8 cellular contexts compared by ENCODE assay signal in the genomic region with DNA sequence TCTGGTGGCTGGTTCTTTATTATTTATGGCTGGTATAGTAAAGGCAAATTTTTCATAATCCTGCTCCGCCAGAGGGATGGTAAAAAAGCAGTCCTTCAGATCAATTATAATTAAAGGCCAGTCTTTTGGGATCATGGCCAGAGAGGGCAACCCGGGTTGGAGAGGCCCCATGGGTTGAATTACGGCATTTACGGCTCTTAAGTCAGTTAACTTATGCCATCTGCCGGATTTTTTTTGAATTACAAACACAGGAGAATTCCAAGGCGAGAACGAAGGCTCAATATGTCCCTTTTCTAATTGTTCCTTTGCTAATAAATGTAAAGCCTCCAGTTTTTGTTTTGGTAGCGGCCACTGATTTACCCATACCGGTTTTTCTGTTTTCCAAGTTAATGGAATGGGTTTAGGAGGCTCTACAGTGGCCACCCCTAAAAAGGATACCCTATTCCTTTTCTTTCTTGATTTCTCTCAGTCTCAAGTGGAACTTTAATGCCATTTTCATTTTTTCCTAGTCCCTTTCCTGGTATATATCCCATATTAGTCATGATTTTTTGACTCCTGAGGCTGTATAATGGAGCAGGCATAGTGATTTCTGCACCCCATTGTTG. TPM values are rescaled to one million over a fixed set of nuclear protein-coding genes. Genes with fewer than 3 reads are reported as not detected.
DNase-seq lines count a peak whose midpoint lies in the region; ATAC-seq, FAIRE-seq and TF ChIP-seq lines count a peak whose summit lies in the region.
"Not testable (repeated sequence)": the region's sequence is repeated elsewhere in the genome, so short reads cannot be mapped to it uniquely, and the experiment has no call there.
"Had no signal": no experiment of that assay in that cellular context is flagged by ENCODE, and none has a peak within 500 bp of the region (broad histone marks: within the 10 kb centered on the region; RNA-seq: fewer than 3 reads in every experiment).

No MANE protein-coding gene starts in this region.

- H3K36me3 ChIP-seq in MM.1S (replicated peaks; ENCODE audit: insufficient read depth, low read length); heart left ventricle; neuronal stem cell (replicated peaks in 1 of 2; ENCODE audit: control insufficient read depth in 2 of 2, insufficient read depth in 2 of 2, low read length in 2 of 2): not testable (repeated sequence)

- H3K27me3 ChIP-seq in MM.1S (replicated peaks; ENCODE audit: insufficient read depth, low read length); heart left ventricle; neuronal stem cell (ENCODE audit: control insufficient read depth in 3 of 3, insufficient read depth in 3 of 3, low read depth in 1 of 3, low read length in 3 of 3): not testable (repeated sequence)

- H2BK12ac ChIP-seq in neuronal stem cell (ENCODE audit: low read length) = not testable (repeated sequence)

- H3K4me1 ChIP-seq in MM.1S (ENCODE audit: low read length); neuronal stem cell (ENCODE audit: control insufficient read depth in 2 of 2, insufficient read depth in 1 of 2, low read depth in 1 of 2, low read length in 2 of 2): not testable (repeated sequence)
- H3K4me1 ChIP-seq in heart left ventricle = peaks cover 0 to 12% (median 4%) of the 10 kb centered on the region in 12 donors

- H3K9me2 ChIP-seq in MM.1S (replicated peaks; ENCODE audit: insufficient read depth, low read length) = not testable (repeated sequence)

- not testable (repeated sequence) for H3K23ac ChIP-seq in neuronal stem cell (ENCODE audit: low read depth, low read length, poor library complexity)

- H3K9ac ChIP-seq in MM.1S (ENCODE audit: low read length); neuronal stem cell (ENCODE audit: low read depth, low read length, poor library complexity): not testable (repeated sequence)

- peak; percentile 25 for FAIRE-seq in TTC549 (lab: Jason Lieb, UNC)

- intact Hi-C loops in heart left ventricle (cut with DNase I) = loop anchor here (2.0 to 10.0 kb wide), 6 partner anchors 36 to 584 kb away; partner anchors contain the start of genes ASRGL1 (in 1 of the 10), FEN1 (in 1 of the 10) and TMEM258 (in 1 of the 10)

- not testable (repeated sequence) for H2BK5ac ChIP-seq in neuronal stem cell (ENCODE audit: low read length)

- not testable (repeated sequence) for H2AFZ ChIP-seq in MM.1S (ENCODE audit: low read length); neuronal stem cell (ENCODE audit: low read length)

- H3K14ac ChIP-seq in neuronal stem cell (ENCODE audit: low read length) = not testable (repeated sequence)

- ATAC-seq in heart left ventricle = not testable (repeated sequence)

- not testable (repeated sequence) for H4K20me1 ChIP-seq in MM.1S (ENCODE audit: insufficient read depth, low read length)

- DNase-seq in EH (ENCODE audit: low read depth) (peak; percentile 62), MM.1S (peak; percentile 71), NCI-H748 (lab: John Stamatoyannopoulos, UW; ENCODE audit: unreplicated experiment) (peak; percentile 74), cerebellar cortex (ENCODE audit: low spot score) (peak; percentile 78), neuronal stem cell (ENCODE audit: low spot score) (peak; percentile 48)
- not testable (repeated sequence) for DNase-seq in heart left ventricle

- H3K4ac ChIP-seq in neuronal stem cell (ENCODE audit: low read length) = not testable (repeated sequence)

- H2AK5ac ChIP-seq in neuronal stem cell (ENCODE audit: low read depth, low read length) = not testable (repeated sequence)

- not testable (repeated sequence) for TF ChIP-seq POLR2A in heart left ventricle (IDR thresholded peaks at IDR 0.05)

- TF ChIP-seq CTCF in MM.1S (IDR thresholded peaks at IDR 0.05; ENCODE audit: low read length) = peak; percentile 33
- peak; percentile 34 to 67 (median 52) for TF ChIP-seq CTCF in heart left ventricle (IDR thresholded peaks at IDR 0.05)

- not testable (repeated sequence) for H2BK120ac ChIP-seq in neuronal stem cell (ENCODE audit: low read depth, low read length)

- not testable (repeated sequence) for H3K9me3 ChIP-seq in MM.1S (replicated peaks; ENCODE audit: insufficient read depth, low read length); heart left ventricle; neuronal stem cell (replicated peaks in 1 of 2; ENCODE audit: control insufficient read depth in 2 of 2, insufficient read depth in 1 of 2, low read depth in 1 of 2, low read length in 2 of 2)

- H3K4me3 ChIP-seq in MM.1S (ENCODE audit: low read length); heart left ventricle; neuronal stem cell (ENCODE audit: low read length in 2 of 2): not testable (repeated sequence)

- H4K91ac ChIP-seq in neuronal stem cell (ENCODE audit: low read depth, low read length, poor library complexity) = not testable (repeated sequence)

- not testable (repeated sequence) for H3F3A ChIP-seq in MM.1S (ENCODE audit: insufficient read depth, low read length)

- H3K4me2 ChIP-seq in MM.1S (ENCODE audit: low read depth, low read length); neuronal stem cell (ENCODE audit: insufficient read depth, low read length, poor library complexity, severe bottlenecking): not testable (repeated sequence)

- H3K79me1 ChIP-seq in neuronal stem cell (ENCODE audit: low read depth, low read length) = not testable (repeated sequence)

- not testable (repeated sequence) for H2BK15ac ChIP-seq in neuronal stem cell (ENCODE audit: low read length)

- WGBS in heart left ventricle, 4 donors = 3 to 9% (median 7%) methylated on average over 9 of the region's 9 CpGs
- WGBS in neuronal stem cell (ENCODE audit: extremely low coverage in 2 of 2, insufficient read length in 2 of 2, insufficient replicate concordance in 1 of 2), 2 donors = no CpG with 5 or more reads among the region's 9 CpGs

- not testable (repeated sequence) for H4K8ac ChIP-seq in neuronal stem cell (ENCODE audit: low read depth, low read length)

- not testable (repeated sequence) for H3K18ac ChIP-seq in neuronal stem cell (ENCODE audit: low read length)

- not testable (repeated sequence) for H3K79me2 ChIP-seq in MM.1S (ENCODE audit: low read length)

- H3K27ac ChIP-seq in MM.1S (ENCODE audit: low read length); heart left ventricle; neuronal stem cell (replicated peaks; ENCODE audit: low read length): not testable (repeated sequence)

RNA-seq across cellular contexts. Expression of gene SCGB1A1, which starts 40.3 kb away (rescaled TPM):
- not detected for total RNA-seq in heart left ventricle
- polyA plus RNA-seq in heart left ventricle = not detected
- polyA plus RNA-seq in neuronal stem cell (2013, experiment 1 of 2) = not detected
- polyA plus RNA-seq in neuronal stem cell (2013, experiment 2 of 2) = not detected
- total RNA-seq: cardiac septum had no signal

RNA-seq across cellular contexts. Expression of gene ASRGL1, which starts 41.3 kb away (rescaled TPM):
- 10 to 100 TPM in 1 of 9 donors, 1 to 10 TPM in 8; 1.4 to 13.2 (median 3.2) TPM for total RNA-seq in heart left ventricle
- 1 to 10 TPM; 1.9 to 6.2 TPM for polyA plus RNA-seq in heart left ventricle
- polyA plus RNA-seq in neuronal stem cell (2013, experiment 1 of 2) = 54.8 TPM
- 56.2 TPM for polyA plus RNA-seq in neuronal stem cell (2013, experiment 2 of 2)
